ENCODE assay signal across 9 cellular contexts in the genomic region with DNA sequence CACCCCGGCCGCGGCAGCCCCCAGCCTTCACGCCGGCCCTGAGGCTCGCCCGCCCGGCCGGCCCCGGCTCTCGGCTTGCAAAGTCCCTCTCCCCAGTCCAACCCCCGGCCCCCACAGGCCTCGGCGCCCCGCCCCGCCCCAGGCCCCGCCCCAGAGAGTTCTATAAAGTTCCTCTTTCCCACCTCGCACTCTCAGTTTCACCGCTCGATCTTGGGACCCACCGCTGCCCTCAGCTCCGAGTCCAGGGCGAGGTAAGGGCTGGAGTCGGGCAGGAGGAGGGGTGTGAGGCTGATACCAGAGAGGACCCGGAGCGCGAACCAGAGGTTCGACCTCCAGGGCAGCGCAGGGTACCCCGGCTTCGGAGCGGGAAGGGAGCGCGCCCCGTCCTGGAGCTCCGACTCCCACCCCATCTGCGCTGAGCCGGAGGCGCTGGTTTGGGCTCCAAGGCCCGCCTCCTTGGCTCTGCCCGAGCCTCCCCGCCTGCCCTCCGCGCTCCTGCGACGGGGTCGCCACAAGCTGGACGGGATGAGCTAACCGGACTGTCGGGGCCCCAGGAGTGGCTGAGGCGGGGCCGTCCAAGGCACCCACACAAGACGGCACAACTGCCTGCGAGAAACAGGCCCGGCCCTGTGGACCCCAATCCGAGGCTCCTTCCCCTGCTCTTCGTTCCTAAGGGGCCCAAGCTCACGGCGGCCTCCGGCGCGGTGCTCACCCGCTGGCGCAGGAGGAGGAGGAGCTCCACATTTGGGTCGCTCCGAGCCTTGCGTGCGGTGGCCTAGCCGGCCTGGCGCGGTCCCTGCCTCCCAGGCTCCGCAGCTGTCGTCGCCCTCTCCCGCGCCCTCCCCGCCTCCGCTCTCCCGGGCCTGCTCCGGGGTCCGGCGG. TPM values are rescaled to one million over a fixed set of nuclear protein-coding genes. Genes with fewer than 3 reads are reported as not detected.
DNase-seq lines count a peak whose midpoint lies in the region; ATAC-seq and TF ChIP-seq lines count a peak whose summit lies in the region.
"Had no signal": no experiment of that assay in that cellular context is flagged by ENCODE, and none has a peak within 500 bp of the region (broad histone marks: within the 10 kb centered on the region; RNA-seq: fewer than 3 reads in every experiment).

A gene (plus strand): TSS at position 194 of the 882 bp plus-strand sequence. CDS start 1,401 bp downstream, outside the sequence.

- H3K79me2 ChIP-seq in OCI-LY7 (ENCODE audit: insufficient read depth, low read depth, low read length) = peaks cover 40% of the 10 kb centered on the region

- TF ChIP-seq POLR2A in thyroid gland (IDR thresholded peaks at IDR 0.05) = no peak

- H2AFZ ChIP-seq in OCI-LY7 (ENCODE audit: low read length) = peak within 1 kb of the TSS; percentile 41; the same call in 1 of the 2 replicates

- H3K4me2 ChIP-seq in OCI-LY7 (ENCODE audit: low read length) = peak within 1 kb of the TSS; percentile 83

- peaks cover 44% of the 10 kb centered on the region for H3K36me3 ChIP-seq in OCI-LY7 (ENCODE audit: insufficient read depth, low read length)
- peaks cover 7% of the 10 kb centered on the region for H3K36me3 ChIP-seq in adipocyte (ENCODE audit: control insufficient read depth, insufficient read depth, low read length, severe bottlenecking)
- H3K36me3 ChIP-seq in left lung = no peaks in the 10 kb centered on the region
- no peaks in the 10 kb centered on the region for H3K36me3 ChIP-seq in thyroid gland

- ATAC-seq in GM21526 (IDR thresholded peaks at IDR 0.05; ENCODE audit: low FRiP score, unreplicated experiment) (peak; percentile 36), left lung (peak; percentile 67)

- no TSS peak for BruUV-seq in OCI-LY7 (replicated peaks; lab: Mats Ljungman, UMichigan)

- TF ChIP-seq CTCF in OCI-LY7 (conservative IDR thresholded peaks at IDR 0.05; ENCODE audit: low read length) (no peak), left lung (IDR thresholded peaks at IDR 0.05) (no peak), thyroid gland (IDR thresholded peaks at IDR 0.05) (no peak)

- H4K20me1 ChIP-seq in OCI-LY7 (ENCODE audit: insufficient read depth, low read length) = peaks cover 20% of the 10 kb centered on the region; the same call in 1 of the 2 replicates

- CTCF ChIA-PET in OCI-LY7 (lab: Charles Lee; ENCODE audit: unreplicated experiment) = interaction anchor here (0.6 to 2.5 kb wide), 8 partner anchors 11 to 176 kb away, joined by 3 to 9 read pairs (median 4); no protein-coding TSS in a partner anchor

- H3K27me3 ChIP-seq in adipocyte (replicated peaks; ENCODE audit: control insufficient read depth, insufficient read depth, low read length) (peaks cover 24% of the 10 kb centered on the region), left lung (peaks cover 59 to 93% of the 10 kb centered on the region in 2 donors), thyroid gland (peaks cover 18% of the 10 kb centered on the region)

- intact Hi-C loops in OCI-LY7 (cut with micrococcal nuclease; ENCODE audit: unreplicated experiment) = loop anchor here (1.0 to 10.0 kb wide), 6 partner anchors 27 to 323 kb away; a partner anchor contains a TSS
- intact Hi-C loops in left lung (cut with DNase I) = no loop called here
- intact Hi-C loops in thyroid gland (cut with DNase I) = no loop called here

- no peaks in the 10 kb centered on the region for H3K9me2 ChIP-seq in OCI-LY7 (ENCODE audit: insufficient read depth, low read length)

- DNase-seq in CD1c-positive myeloid dendritic cell (ENCODE audit: extremely low spot score) = peak; percentile 85
- peak; percentile 84 for DNase-seq in OCI-LY7 (ENCODE audit: low spot score)
- peak; percentile 4 for DNase-seq in adipocyte (ENCODE audit: low read depth)
- DNase-seq in left lung = no peak
- peak; percentile 50 to 59 for DNase-seq in stimulated activated CD8-positive, alpha-beta memory T cell treated with anti-CD3 and anti-CD28 coated beads, Interleukin-15, amount 100 ng/mL, for 4 hours (ENCODE audit: low read depth in 2 of 2)
- DNase-seq in thyroid gland = no peak
- no peak for DNase-seq in midbrain (lab: John Stamatoyannopoulos, UW)

- POLR2A ChIA-PET in OCI-LY7 (lab: Charles Lee) = interaction anchor here (0.6 to 9.4 kb wide), 31 partner anchors 8 to 211 kb away, joined by 3 to 95 read pairs (median 7); no protein-coding TSS in a partner anchor

- H3K9me3 ChIP-seq in OCI-LY7 (ENCODE audit: low read length) = no peaks in the 10 kb centered on the region
- H3K9me3 ChIP-seq in adipocyte (ENCODE audit: control insufficient read depth, low read length) = no peaks in the 10 kb centered on the region
- no peaks in the 10 kb centered on the region for H3K9me3 ChIP-seq in left lung
- no peaks in the 10 kb centered on the region for H3K9me3 ChIP-seq in thyroid gland

- WGBS in thyroid gland, 2 donors = 1 to 12% methylated on average over 12 to 39 of the region's 82 CpGs

- H3K4me3 ChIP-seq in OCI-LY7 (ENCODE audit: low read depth, low read length, poor library complexity, severe bottlenecking) = peak within 1 kb of the TSS; percentile 98
- H3K4me3 ChIP-seq in adipocyte (ENCODE audit: low read length) = peak within 1 kb of the TSS; percentile 76
- H3K4me3 ChIP-seq in left lung = peak within 1 kb of the TSS; percentile 34 to 42
- peak within 1 kb of the TSS in 1 of 3 donors; percentile 27 for H3K4me3 ChIP-seq in thyroid gland (replicated peaks in 1 of 3)

- peak within 1 kb of the TSS; percentile 67 for H3K9ac ChIP-seq in adipocyte (ENCODE audit: low read length)

- peaks cover 49% of the 10 kb centered on the region for H3K4me1 ChIP-seq in OCI-LY7 (ENCODE audit: insufficient read depth, low read length, poor library complexity, severe bottlenecking)
- peaks cover 33% of the 10 kb centered on the region for H3K4me1 ChIP-seq in adipocyte (ENCODE audit: control insufficient read depth, insufficient read depth, low read length)
- peaks cover 12 to 33% of the 10 kb centered on the region in 2 donors for H3K4me1 ChIP-seq in left lung
- peaks cover 13 to 38% of the 10 kb centered on the region in 2 donors for H3K4me1 ChIP-seq in thyroid gland

- H3K27ac ChIP-seq in OCI-LY7 (ENCODE audit: low read depth, low read length, poor library complexity, severe bottlenecking) = peak within 1 kb of the TSS; percentile 57
- no peak within 1 kb of the TSS for H3K27ac ChIP-seq in left lung
- H3K27ac ChIP-seq in thyroid gland = no peak within 1 kb of the TSS

RNA-seq across cellular contexts. Expression of the gene that starts here (rescaled TPM):
- 143 and 189 TPM in 2 replicates for total RNA-seq in OCI-LY7 (2014; rRNA removed; shearing (Covaris generic))
- 281 and 291 TPM in 2 replicates for total RNA-seq in OCI-LY7 (2022)
- 1 to 10 TPM; 3.4 to 7.0 TPM for total RNA-seq in left lung
- 1 to 10 TPM in 3 of 4 donors, under 1 TPM in 1; 0.54 to 2.3 (median 1.3) TPM for total RNA-seq in thyroid gland
- total RNA-seq: glomerular endothelial cell had no signal

Comparison
In these comparisons a context has a peak if more than half of its experiments do, and no peak if none do; other contexts are left out.
1. RNA of the gene that starts here (total RNA-seq): 143 to 291 TPM in OCI-LY7; 3.4 to 7.0 TPM in left lung and 0.54 to 2.3 TPM in thyroid gland; every median in the first group is over 10 times any median in the second.
2. DNase-seq: peak in CD1c-positive myeloid dendritic cell (single experiment), OCI-LY7 (single experiment), adipocyte (single experiment) and stimulated activated CD8-positive, alpha-beta memory T cell treated with anti-CD3 and anti-CD28 coated beads, Interleukin-15, amount 100 ng/mL, for 4 hours (2 of 2); none in left lung (0 of 2), thyroid gland (0 of 2) and midbrain (single experiment).